1 cellular context compared by ENCODE assay signal in the genomic region with DNA sequence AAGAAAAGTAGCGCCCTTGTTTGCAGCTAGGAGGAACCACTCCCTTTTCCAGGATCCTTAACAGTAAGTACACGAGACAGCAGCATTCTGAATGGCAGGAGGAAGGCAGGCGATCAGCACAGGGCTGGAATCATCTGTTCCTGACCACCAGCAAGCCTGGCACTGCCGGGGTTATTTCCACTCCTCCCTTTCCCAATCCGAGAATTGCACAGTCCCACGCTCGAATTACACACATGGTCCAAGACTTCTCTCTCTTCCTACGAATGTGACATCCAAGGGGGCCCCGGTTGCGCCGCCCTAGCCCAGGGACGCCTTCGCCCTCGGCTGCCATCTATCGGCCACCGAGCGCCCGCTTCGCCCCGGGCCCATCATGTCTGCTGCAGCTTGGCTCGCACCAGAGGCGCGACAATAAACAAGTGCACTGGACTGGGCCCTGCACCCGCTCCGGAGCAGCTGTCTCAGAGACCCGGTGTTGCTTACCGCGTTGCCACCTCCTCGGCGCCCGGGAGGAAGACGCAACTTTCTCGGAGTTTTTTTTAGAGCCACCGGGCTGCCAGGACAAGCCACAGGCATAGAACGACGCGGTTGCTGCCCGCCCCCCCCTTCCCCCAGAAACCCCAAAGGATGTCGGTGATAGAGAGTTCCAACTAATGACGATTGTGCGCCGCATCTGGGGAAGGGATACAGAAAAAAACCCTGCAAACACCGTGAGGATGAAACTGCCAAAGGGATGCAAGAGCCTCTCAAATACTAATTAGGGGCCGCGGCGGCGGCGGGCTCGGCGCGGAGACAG.
TF ChIP-seq lines count a peak whose summit lies in the region.

Gene SLITRK5 (plus strand): TSS at position 341 of the 793 bp plus-strand sequence. CDS start 4,018 bp downstream, outside the sequence.

TF ChIP-seq in neural cell, 6 proteins besides CTCF, POLR2A, EP300 and RAD21 (continued from another document):
- TF ChIP-seq REST (IDR thresholded peaks at IDR 0.05; ENCODE audit: borderline replicate concordance), result no peak
- TF ChIP-seq MXI1 (conservative IDR thresholded peaks at IDR 0.05; ENCODE audit: poor library complexity, severe bottlenecking), result peak; percentile 83
